19 cellular contexts compared by ENCODE assay signal in genomic region chr18:30957086-30957485, GRCh38.
"Had no signal": no experiment of that assay in that cellular context is flagged by ENCODE, and none has a peak within 500 bp of the region (broad histone marks: within the 10 kb centered on the region; RNA-seq: fewer than 3 reads in every experiment).

No MANE protein-coding gene starts in this region.

- H3K36me3 Mint-ChIP-seq: activated naive CD4-positive, alpha-beta T cell treated with anti-CD3 and anti-CD28 coated beads, Interleukin-2, amount 10 ng/mL, durations not matched to agents 7 days and 5 days; memory B cell; neural progenitor cell had no signal

- H3K4me3 Mint-ChIP-seq: activated naive CD4-positive, alpha-beta T cell treated with anti-CD3 and anti-CD28 coated beads, Interleukin-2, amount 10 ng/mL, durations not matched to agents 7 days and 5 days; activated naive CD8-positive, alpha-beta T cell treated with anti-CD3 and anti-CD28 coated beads, Interleukin-2, amount 50 U/mL, for 24 hours; memory B cell; naive thymus-derived CD4-positive, alpha-beta T cell; neural progenitor cell had no signal

- DNase-seq: activated CD8-positive, alpha-beta memory T cell treated with anti-CD3 and anti-CD28 coated beads for 24 hours; activated CD8-positive, alpha-beta memory T cell treated with anti-CD3 and anti-CD28 coated beads, Interleukin-2, amount 50 U/mL, for 48 hours; activated effector memory CD4-positive, alpha-beta T cell treated with Interleukin-2 at 50 U/mL for 16 hours; activated naive CD4-positive, alpha-beta T cell treated with anti-CD3 and anti-CD28 coated beads, Interleukin-2, amount 10 ng/mL, durations not matched to agents 7 days and 5 days; activated naive CD8-positive, alpha-beta T cell treated with anti-CD3 and anti-CD28 coated beads, Interleukin-2, amount 50 U/mL, for 24 hours; activated T-cell treated with anti-CD3 and anti-CD28 coated beads, Interleukin-2, amount 50 U/mL, for 48 hours; aorta; dermis blood vessel endothelial cell; foreskin fibroblast; head of caudate nucleus; kidney; left ventricle myocardium inferior; naive thymus-derived CD4-positive, alpha-beta T cell; ovary; stimulated activated naive CD4-positive, alpha-beta T cell; T1000 had no signal

- H3K9me3 Mint-ChIP-seq: activated naive CD4-positive, alpha-beta T cell treated with anti-CD3 and anti-CD28 coated beads, Interleukin-2, amount 10 ng/mL, durations not matched to agents 7 days and 5 days had no signal

- H3K27me3 Mint-ChIP-seq: activated naive CD4-positive, alpha-beta T cell treated with anti-CD3 and anti-CD28 coated beads, Interleukin-2, amount 10 ng/mL, durations not matched to agents 7 days and 5 days; activated naive CD8-positive, alpha-beta T cell treated with anti-CD3 and anti-CD28 coated beads, Interleukin-2, amount 50 U/mL, for 24 hours; memory B cell; naive thymus-derived CD4-positive, alpha-beta T cell had no signal

- H3K4me3 ChIP-seq: cardiac muscle cell, left ventricle myocardium inferior, neural progenitor cell, ovary had no signal

- H3K27ac Mint-ChIP-seq: activated naive CD8-positive, alpha-beta T cell treated with anti-CD3 and anti-CD28 coated beads, Interleukin-2, amount 50 U/mL, for 24 hours; memory B cell; naive thymus-derived CD4-positive, alpha-beta T cell; neural progenitor cell had no signal

- H3K4me1 Mint-ChIP-seq: activated naive CD4-positive, alpha-beta T cell treated with anti-CD3 and anti-CD28 coated beads, Interleukin-2, amount 10 ng/mL, durations not matched to agents 7 days and 5 days; activated naive CD8-positive, alpha-beta T cell treated with anti-CD3 and anti-CD28 coated beads, Interleukin-2, amount 50 U/mL, for 24 hours; memory B cell; naive thymus-derived CD4-positive, alpha-beta T cell; neural progenitor cell had no signal
